Comparison of ENCODE assay signal across 13 cellular contexts in the genomic region with DNA sequence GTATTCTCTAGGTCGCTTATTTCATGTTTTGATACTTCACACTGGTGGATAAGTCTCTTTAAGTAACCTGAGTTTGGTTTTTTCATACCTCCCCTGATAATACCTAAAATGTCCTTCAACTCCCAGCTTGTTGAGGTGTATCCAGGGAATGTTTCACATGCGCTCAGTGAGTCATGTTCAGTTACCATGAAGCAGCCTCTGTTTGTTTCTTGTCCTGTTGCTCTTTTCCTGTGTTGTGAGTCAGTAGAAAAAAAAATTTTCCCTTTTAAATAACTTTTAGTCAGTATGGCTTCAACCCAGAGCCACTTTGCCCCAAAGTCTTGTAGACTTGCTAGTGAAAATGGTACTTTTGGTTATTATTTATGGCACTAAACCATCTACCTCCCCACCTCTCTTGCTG.
DNase-seq lines count a peak whose midpoint lies in the region; ATAC-seq and TF ChIP-seq lines count a peak whose summit lies in the region.
"Had no signal": no experiment of that assay in that cellular context is flagged by ENCODE, and none has a peak within 500 bp of the region (broad histone marks: within the 10 kb centered on the region; RNA-seq: fewer than 3 reads in every experiment).

No MANE protein-coding gene starts in this region.

- no peak overlapping the region for H3K4me3 ChIP-seq in AG10803 (ENCODE audit: low read length)
- H3K4me3 ChIP-seq: BLaER1 had no signal

- DNase-seq in AG10803 (ENCODE audit: low read depth), result peak; percentile 83
- DNase-seq in NCI-H226, result peak; percentile 90
- peak; percentile 54 for DNase-seq in dedifferentiated amniotic fluid mesenchymal stem cell (ENCODE audit: extremely low spot score)
- DNase-seq in lung microvascular endothelial cell (ENCODE audit: low read depth in 2 of 2), result peak; percentile 94 to 98
- no peak for DNase-seq in GM19238 (ENCODE audit: insufficient read length, low spot score)
- no peak for DNase-seq in midbrain (lab: John Stamatoyannopoulos, UW)
- DNase-seq: activated CD4-positive, CD25-positive, alpha-beta regulatory T cell treated with anti-CD3 and anti-CD28 coated beads, Interleukin-2, amount 50 U/mL, for 72 hours; activated effector memory CD4-positive, alpha-beta T cell treated with anti-CD3 and anti-CD28 coated beads, Interleukin-2, amount 50 U/mL, for 16 hours; islet precursor cell; NCI-H2029 had no signal

- ATAC-seq in HG03139 (IDR thresholded peaks at IDR 0.05; ENCODE audit: unreplicated experiment), result no peak
- ATAC-seq in GM19463 (IDR thresholded peaks at IDR 0.05; ENCODE audit: unreplicated experiment), result no peak

- TF ChIP-seq CTCF in AG10803 (conservative IDR thresholded peaks at IDR 0.05; ENCODE audit: low read length), result no peak

Comparison
In these comparisons a context has a peak if more than half of its experiments do, and no peak if none do; other contexts are left out.
1. DNase-seq: peak in AG10803 (single experiment), NCI-H226 (single experiment), dedifferentiated amniotic fluid mesenchymal stem cell (single experiment) and lung microvascular endothelial cell (2 of 2); none in GM19238 (single experiment) and midbrain (single experiment).